ENCODE assay signal across 21 cellular contexts in the genomic region with DNA sequence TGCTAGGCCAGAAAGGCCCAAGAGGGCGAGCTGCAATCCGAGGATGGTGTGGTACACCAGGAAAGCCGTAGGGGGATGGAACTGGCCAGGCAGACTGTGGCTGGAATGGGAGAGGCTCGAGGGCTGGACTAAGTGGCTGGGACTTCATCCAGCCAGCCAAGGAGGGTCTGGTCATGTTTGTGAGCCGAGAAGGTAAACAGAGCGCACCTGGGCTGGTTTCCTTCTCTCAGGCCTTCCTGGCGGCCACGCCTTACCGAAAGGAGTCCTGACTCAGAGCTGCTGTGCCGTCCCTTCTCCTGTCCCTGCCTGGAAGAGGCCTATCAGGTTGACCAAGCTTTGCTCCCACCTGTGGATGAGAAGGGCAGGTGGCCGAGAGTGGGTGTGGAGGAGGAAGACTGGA.
DNase-seq lines count a peak whose midpoint lies in the region; ATAC-seq, FAIRE-seq and TF ChIP-seq lines count a peak whose summit lies in the region.
"Had no signal": no experiment of that assay in that cellular context is flagged by ENCODE, and none has a peak within 500 bp of the region (broad histone marks: within the 10 kb centered on the region; RNA-seq: fewer than 3 reads in every experiment).

No MANE protein-coding gene starts in this region.

- H2BK20ac ChIP-seq in H9 (ENCODE audit: low read depth, low read length, poor library complexity, severe bottlenecking), result no peak overlapping the region

- H3K4me3 ChIP-seq in Peyer's patch (peak overlapping the region in 2 of 4 donors; percentile 43 to 48), small intestine (ENCODE audit: low read depth in 1 of 2, low read length in 2 of 2) (peak overlapping the region in 1 of 2 donors; percentile 40), lower leg skin (ENCODE audit: low read depth, poor library complexity, severe bottlenecking) (no peak overlapping the region)
- H3K4me3 ChIP-seq: ascending aorta, esophagus muscularis mucosa, heart left ventricle had no signal

- no peak overlapping the region for H2BK15ac ChIP-seq in H9 (ENCODE audit: low read depth, low read length)

- H2BK5ac ChIP-seq in H9 (ENCODE audit: insufficient read length, low read length), result no peak overlapping the region

- H3K18ac ChIP-seq in H9 (ENCODE audit: insufficient read length, low read depth, low read length), result no peak overlapping the region

- no peaks in the 10 kb centered on the region for H3K79me2 ChIP-seq in H9 (ENCODE audit: insufficient read depth, low read length)

- peaks cover 3 to 13% of the 10 kb centered on the region in 2 experiments for H3K4me1 Mint-ChIP-seq in H9

- peaks cover 7 to 9% (median 9%) of the 10 kb centered on the region in 3 experiments; a peak in 6 of 7 replicates for H3K36me3 Mint-ChIP-seq in H9 (ENCODE audit: insufficient read depth in 1 of 3, low read depth in 3 of 3)

- peaks cover 14 to 17% of the 10 kb centered on the region in 2 experiments for H3K9me3 Mint-ChIP-seq in H9

- no peaks in the 10 kb centered on the region for H4K20me1 ChIP-seq in H9 (ENCODE audit: control insufficient read depth, insufficient read depth, insufficient read length)

- H3K27ac Mint-ChIP-seq in H9, result peak overlapping the region in 1 of 3 experiments; percentile 78; a peak in 1 of 7 replicates
- H3K27ac Mint-ChIP-seq: B cell had no signal

- DNase-seq in H9 (no peak), Peyer's patch (peak in 2 of 3 donors; percentile 80 to 82), islet precursor cell (peak; percentile 57), small intestine (peak; percentile 87), lower leg skin (ENCODE audit: low spot score in 2 of 2) (no peak), DMS79 (lab: John Stamatoyannopoulos, UW) (no peak)
- DNase-seq: DMS79 treated with DMSO at 0.1 percent for 48 hours; heart left ventricle; NCI-H1694; NCI-H69; posterior cingulate gyrus; stimulated activated CD4-positive, alpha-beta T cell treated with anti-CD3 and anti-CD28 coated beads, Interleukin-15, amount 100 ng/mL, for 24 hours; substantia nigra; T-helper 2 cell had no signal

- H3K36me3 ChIP-seq in Peyer's patch (no peaks in the 10 kb centered on the region), small intestine (ENCODE audit: control insufficient read depth in 2 of 2, insufficient read depth in 2 of 2, low read length in 2 of 2) (no peaks in the 10 kb centered on the region)
- H3K36me3 ChIP-seq: ascending aorta, esophagus muscularis mucosa, heart left ventricle had no signal

- H2AK5ac ChIP-seq in H9 (ENCODE audit: insufficient read length, low read length), result no peak overlapping the region

- H3K79me1 ChIP-seq in H9 (ENCODE audit: insufficient read depth, low read depth, low read length, poor library complexity, severe bottlenecking), result no peaks in the 10 kb centered on the region

- no peak overlapping the region for H3K9ac ChIP-seq in H9 (ENCODE audit: extremely low read depth, insufficient read length, low read length)

- H3K27ac ChIP-seq in H9 (ENCODE audit: insufficient read length, low read depth, low read length) (no peak overlapping the region), Peyer's patch (peak overlapping the region in 3 of 4 donors; percentile 74 to 83 (median 80)), small intestine (ENCODE audit: low read depth in 1 of 2, low read length in 1 of 2) (peak overlapping the region; percentile 90 to 92)
- H3K27ac ChIP-seq: ascending aorta, esophagus muscularis mucosa, heart left ventricle had no signal

- H3K56ac ChIP-seq in H9 (ENCODE audit: insufficient read length, low read depth, low read length), result no peak overlapping the region

- no peak for ATAC-seq in GM18498 (IDR thresholded peaks at IDR 0.05; ENCODE audit: unreplicated experiment)
- ATAC-seq in HG02938 (IDR thresholded peaks at IDR 0.05; ENCODE audit: unreplicated experiment), result no peak
- ATAC-seq: heart left ventricle had no signal

- H4K8ac ChIP-seq in H9 (replicated peaks; ENCODE audit: insufficient read length, low read depth, low read length), result no peak overlapping the region

- H2BK120ac ChIP-seq in H9 (ENCODE audit: low read depth, low read length, poor library complexity, severe bottlenecking), result no peak overlapping the region

- H4K91ac ChIP-seq in H9 (ENCODE audit: insufficient read length, low read depth, low read length), result no peak overlapping the region

- H4K5ac ChIP-seq in H9 (ENCODE audit: insufficient read length, low read depth, low read length), result no peak overlapping the region

- no peak overlapping the region for H3T11ph ChIP-seq in H9 (ENCODE audit: low read length)

- H3K4ac ChIP-seq in H9 (ENCODE audit: low read depth, low read length), result no peak overlapping the region; the same call in 1 of the 2 replicates

- H3K23ac ChIP-seq in H9 (ENCODE audit: insufficient read length, low read depth, low read length), result no peak overlapping the region

- H3K27me3 Mint-ChIP-seq in H9 (ENCODE audit: low read depth), result peaks cover 57% of the 10 kb centered on the region
- H3K27me3 Mint-ChIP-seq: B cell had no signal

- FAIRE-seq in small intestine (lab: Jason Lieb, UNC), result no peak
- FAIRE-seq: colon, keratinocyte had no signal

- H3K4me3 Mint-ChIP-seq in H9, result no peak overlapping the region
- H3K4me3 Mint-ChIP-seq: B cell had no signal

- 0 out of 2 replicates have a peak overlapping the region, but pooled peaks have one; percentile 31 for H3K14ac ChIP-seq in H9 (ENCODE audit: insufficient read depth, low read length)

- intact Hi-C loops in lower leg skin (cut with DNase I; ENCODE audit: low total_unique reads), result no loop called here

- H2AFZ ChIP-seq in H9 (ENCODE audit: low read length), result no peak overlapping the region

- H3K4me1 ChIP-seq in H9 (ENCODE audit: insufficient read depth, low read length), result no peaks in the 10 kb centered on the region
- peaks cover 0 to 33% (median 0%) of the 10 kb centered on the region in 4 donors for H3K4me1 ChIP-seq in Peyer's patch
- peaks cover 7 to 11% of the 10 kb centered on the region in 2 donors for H3K4me1 ChIP-seq in small intestine (ENCODE audit: control insufficient read depth in 2 of 2, insufficient read depth in 1 of 2, low read depth in 1 of 2, low read length in 1 of 2)
- H3K4me1 ChIP-seq: ascending aorta had no signal

- H3K23me2 ChIP-seq in H9 (ENCODE audit: insufficient read length, low read depth, low read length, poor library complexity, severe bottlenecking), result no peaks in the 10 kb centered on the region

- peaks cover 5% of the 10 kb centered on the region for H3K9me3 ChIP-seq in H9 (ENCODE audit: control insufficient read depth, low read depth, low read length)
- H3K9me3 ChIP-seq in Peyer's patch, result no peaks in the 10 kb centered on the region
- H3K9me3 ChIP-seq in small intestine (ENCODE audit: control insufficient read depth, low read depth), result no peaks in the 10 kb centered on the region
- H3K9me3 ChIP-seq: ascending aorta, esophagus muscularis mucosa, heart left ventricle had no signal

- no CpG with 5 or more reads among the region's 11 CpGs for WGBS in H9 (ENCODE audit: extremely low coverage, insufficient read length, low lambda C conversion rate)
- 18 to 66% (median 39%) methylated on average over 11 of the region's 11 CpGs for WGBS in small intestine, 3 donors
- 79 to 85% methylated on average over 11 of the region's 11 CpGs for WGBS in lower leg skin, 2 donors

- H3K27me3 ChIP-seq in H9 (ENCODE audit: insufficient read depth, low read length) (no peaks in the 10 kb centered on the region), Peyer's patch (no peaks in the 10 kb centered on the region), small intestine (ENCODE audit: control insufficient read depth in 2 of 2, insufficient read depth in 2 of 2, low read length in 2 of 2) (no peaks in the 10 kb centered on the region)
- H3K27me3 ChIP-seq: ascending aorta, esophagus muscularis mucosa had no signal

- H2BK12ac ChIP-seq in H9 (ENCODE audit: insufficient read length, low read depth, low read length), result no peak overlapping the region

- no peak overlapping the region for H3K4me2 ChIP-seq in H9 (ENCODE audit: insufficient read depth, insufficient read length, low read length)

- no peak for TF ChIP-seq CTCF in H9 (conservative IDR thresholded peaks at IDR 0.05)
- TF ChIP-seq CTCF in Peyer's patch (IDR thresholded peaks at IDR 0.05), result no peak
- no peak for TF ChIP-seq CTCF in lower leg skin (IDR thresholded peaks at IDR 0.05)

- no peak for TF ChIP-seq POLR2A in Peyer's patch (IDR thresholded peaks at IDR 0.05)
- no peak for TF ChIP-seq POLR2A in lower leg skin (IDR thresholded peaks at IDR 0.05)

Comparison
In these comparisons a context has a peak if more than half of its experiments do, and no peak if none do; other contexts are left out.
1. DNase-seq: peak in Peyer's patch (2 of 3), islet precursor cell (single experiment) and small intestine (single experiment); none in H9 (single experiment), lower leg skin (0 of 2) and DMS79 (single experiment).